Comparison of ENCODE assay signal across 8 cellular contexts in genomic region chr3:64445318-64446300, GRCh38.
DNase-seq lines count a peak whose midpoint lies in the region; ATAC-seq, FAIRE-seq and TF ChIP-seq lines count a peak whose summit lies in the region.

No MANE protein-coding gene starts in this region.

- POLR2A ChIA-PET in endothelial cell of umbilical vein (lab: Charles Lee): no interaction called here

- H3K27me3 ChIP-seq in endothelial cell of umbilical vein (ENCODE audit: control insufficient read depth in 2 of 2, insufficient read depth in 2 of 2, low read length in 2 of 2): peaks cover 52 to 59% of the 10 kb centered on the region in 2 experiments
- peaks cover 14 to 23% of the 10 kb centered on the region in 2 donors for H3K27me3 ChIP-seq in mucosa of rectum (ENCODE audit: control insufficient read depth in 2 of 2, insufficient read depth in 2 of 2, low read length in 2 of 2)

- no peaks in the 10 kb centered on the region for H3K4me1 ChIP-seq in endothelial cell of umbilical vein (ENCODE audit: control insufficient read depth, extremely low read depth, insufficient read depth, low read length)
- H3K4me1 ChIP-seq in mucosa of rectum (ENCODE audit: control insufficient read depth in 2 of 2, insufficient read depth in 2 of 2, low read length in 2 of 2): peaks cover 0 to 3% of the 10 kb centered on the region in 2 donors

- no peaks in the 10 kb centered on the region for H3K79me2 ChIP-seq in endothelial cell of umbilical vein (ENCODE audit: control insufficient read depth, insufficient read depth, low read length)

- FAIRE-seq in endothelial cell of umbilical vein (lab: Jason Lieb, UNC): no peak

- no peak overlapping the region for H3K27ac Mint-ChIP-seq in CD14-positive monocyte

- dilution Hi-C loops in endothelial cell of umbilical vein (cut with MboI; ENCODE audit: extremely low pct_ligation_motif_present, low sequenced_read_pairs): no loop called here

- H3K27me3 Mint-ChIP-seq in CD14-positive monocyte (ENCODE audit: low read depth in 3 of 3): peaks cover 31 to 57% (median 43%) of the 10 kb centered on the region in 3 donors

- no peaks in the 10 kb centered on the region for H4K20me1 ChIP-seq in endothelial cell of umbilical vein (replicated peaks; ENCODE audit: control insufficient read depth, extremely low read depth, insufficient read depth, low read length)

- CTCF ChIA-PET in endothelial cell of umbilical vein (lab: Charles Lee): interaction anchor here (1.9 kb wide), 1 partner anchor 18 kb away, joined by 8 read pairs; no protein-coding TSS in a partner anchor

- no peak for TF ChIP-seq POLR2A in endothelial cell of umbilical vein (IDR thresholded peaks at IDR 0.05; ENCODE audit: low read depth, low read length)

- H3K4me3 ChIP-seq in LNCaP clone FGC (ENCODE audit: low read depth, low read length) (peak overlapping the region; percentile 48), endothelial cell of umbilical vein (replicated peaks in 1 of 3; ENCODE audit: insufficient read depth in 1 of 3, low read depth in 1 of 3, low read length in 3 of 3) (no peak overlapping the region), mucosa of rectum (ENCODE audit: low read length in 2 of 2) (peak overlapping the region; percentile 48 to 54)

- H2AFZ ChIP-seq in endothelial cell of umbilical vein (ENCODE audit: low read depth, low read length): no peak overlapping the region

- H3K9ac ChIP-seq in endothelial cell of umbilical vein (replicated peaks; ENCODE audit: extremely low read depth, insufficient read depth, low read length): no peak overlapping the region
- H3K9ac ChIP-seq in mucosa of rectum (ENCODE audit: low read depth in 1 of 2, low read length in 2 of 2): peak overlapping the region in 1 of 2 donors; percentile 42

- TF ChIP-seq CTCF in LNCaP clone FGC (IDR thresholded peaks at IDR 0.05; ENCODE audit: control insufficient read depth, extremely low read depth, insufficient read depth): no peak
- TF ChIP-seq CTCF in endothelial cell of umbilical vein (IDR thresholded peaks at IDR 0.05; ENCODE audit: extremely low read depth in 1 of 2, insufficient read depth in 1 of 2, low read depth in 1 of 2, low read length in 2 of 2): no peak
- no peak for TF ChIP-seq CTCF in CD14-positive monocyte (IDR thresholded peaks at IDR 0.05)

- intact Hi-C loops in endothelial cell of umbilical vein (cut with micrococcal nuclease) (no loop called here), CD14-positive monocyte (cut with micrococcal nuclease) (no loop called here)

- H3K36me3 Mint-ChIP-seq in CD14-positive monocyte: no peaks in the 10 kb centered on the region

- H3K4me1 Mint-ChIP-seq in CD14-positive monocyte: no peaks in the 10 kb centered on the region

- DNase-seq in AG20443 (ENCODE audit: low spot score) (peak; percentile 62), LNCaP clone FGC (ENCODE audit: low read depth) (no peak), endothelial cell of umbilical vein (ENCODE audit: low read depth, low spot score) (no peak), OCI-M2 (lab: John Stamatoyannopoulos, UW; ENCODE audit: unreplicated experiment) (no peak), CD14-positive monocyte (ENCODE audit: low spot score) (no peak)

- no peaks in the 10 kb centered on the region for H3K9me3 ChIP-seq in endothelial cell of umbilical vein (replicated peaks; ENCODE audit: control insufficient read depth, insufficient read depth, low read length)
- no peaks in the 10 kb centered on the region for H3K9me3 ChIP-seq in mucosa of rectum (ENCODE audit: control insufficient read depth in 2 of 2, low read length in 2 of 2)

- no peaks in the 10 kb centered on the region for H3K9me1 ChIP-seq in endothelial cell of umbilical vein (replicated peaks; ENCODE audit: control insufficient read depth, extremely low read depth, insufficient read depth, low read length)

- H3K36me3 ChIP-seq in endothelial cell of umbilical vein (ENCODE audit: control insufficient read depth in 2 of 2, extremely low read depth in 1 of 2, insufficient read depth in 2 of 2, low read length in 2 of 2): no peaks in the 10 kb centered on the region
- H3K36me3 ChIP-seq in mucosa of rectum (ENCODE audit: control insufficient read depth in 2 of 2, insufficient read depth in 2 of 2, low read length in 2 of 2): no peaks in the 10 kb centered on the region

- peak overlapping the region in 1 of 2 donors; percentile 43 for H3K4me3 Mint-ChIP-seq in CD14-positive monocyte

- no TSS peak for BruUV-seq in endothelial cell of umbilical vein (replicated peaks; lab: Mats Ljungman, UMichigan)

- H3K9me3 Mint-ChIP-seq in CD14-positive monocyte: peaks cover 0 to 12% (median 0%) of the 10 kb centered on the region in 7 donors

- H3K27ac ChIP-seq in endothelial cell of umbilical vein (ENCODE audit: insufficient read depth, low read depth, low read length): no peak overlapping the region
- no peak overlapping the region for H3K27ac ChIP-seq in mucosa of rectum (ENCODE audit: low read depth in 2 of 2, low read length in 2 of 2)

- H3K4me2 ChIP-seq in endothelial cell of umbilical vein (ENCODE audit: insufficient read depth, low read length): no peak overlapping the region

- ATAC-seq in HG03159 (IDR thresholded peaks at IDR 0.05; ENCODE audit: unreplicated experiment): no peak
- ATAC-seq in HG02981 (IDR thresholded peaks at IDR 0.05; ENCODE audit: unreplicated experiment): no peak

TF ChIP-seq in endothelial cell of umbilical vein, 7 proteins besides CTCF, POLR2A, EP300 and RAD21:
- TF ChIP-seq GATA2 (IDR thresholded peaks at IDR 0.05; ENCODE audit: insufficient read depth, insufficient read length, low read depth, low read length) (no peak), JUN (IDR thresholded peaks at IDR 0.05; ENCODE audit: borderline replicate concordance, insufficient read depth, insufficient read length, low read depth) (no peak), MAX (IDR thresholded peaks at IDR 0.05; ENCODE audit: insufficient read depth, insufficient read length) (no peak), EZH2 (IDR thresholded peaks at IDR 0.05; ENCODE audit: borderline replicate concordance, low read depth, low read length, severe bottlenecking) (peak; percentile 86), FOS (IDR thresholded peaks at IDR 0.05; ENCODE audit: borderline replicate concordance, insufficient read depth, low read length) (no peak), MYC (IDR thresholded peaks at IDR 0.05; ENCODE audit: low read depth, low read length) (no peak), POLR2AphosphoS5 (IDR thresholded peaks at IDR 0.05; ENCODE audit: insufficient read depth, low read depth, low read length) (no peak)

Comparison
In these comparisons a context has a peak if more than half of its experiments do, and no peak if none do; other contexts are left out.
1. H3K4me3 ChIP-seq: peak in LNCaP clone FGC (single experiment) and mucosa of rectum (2 of 2); none in endothelial cell of umbilical vein (0 of 3).